In the genomic region with DNA sequence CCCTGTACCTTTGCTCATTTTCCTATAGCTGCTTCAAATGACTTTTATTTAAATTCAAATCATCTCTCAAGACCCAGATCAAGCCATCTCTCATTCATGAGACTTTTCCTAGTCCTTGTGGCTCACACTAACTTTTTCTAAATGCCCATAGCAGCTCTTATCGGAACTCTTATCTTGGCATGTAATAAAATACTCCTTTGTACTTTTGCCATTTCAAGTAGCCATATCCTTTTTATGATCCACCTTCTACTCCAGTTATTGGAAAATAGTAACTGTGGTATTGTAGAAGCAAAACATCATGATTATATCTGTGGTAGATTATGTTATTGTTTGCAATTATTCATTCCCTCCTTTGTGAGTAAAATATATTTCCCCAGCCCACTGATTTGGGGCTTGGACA, we compare ENCODE assay signal across 21 cellular contexts. TPM values are rescaled to one million over a fixed set of nuclear protein-coding genes. Genes with fewer than 3 reads are reported as not detected.
DNase-seq lines count a peak whose midpoint lies in the region; ATAC-seq, FAIRE-seq and TF ChIP-seq lines count a peak whose summit lies in the region.
"Had no signal": no experiment of that assay in that cellular context is flagged by ENCODE, and none has a peak within 500 bp of the region (broad histone marks: within the 10 kb centered on the region; RNA-seq: fewer than 3 reads in every experiment).

No MANE protein-coding gene starts in this region.

- H2BK12ac ChIP-seq in trophoblast cell (ENCODE audit: low read length) = no peak overlapping the region

- H3K4me2 ChIP-seq in endothelial cell of umbilical vein (ENCODE audit: insufficient read depth, low read length) (no peak overlapping the region), trophoblast cell (ENCODE audit: low read length) (no peak overlapping the region)

- H4K20me1 ChIP-seq in endothelial cell of umbilical vein (replicated peaks; ENCODE audit: control insufficient read depth, extremely low read depth, insufficient read depth, low read length) = no peaks in the 10 kb centered on the region

- no TSS peak for BruUV-seq in endothelial cell of umbilical vein (replicated peaks; lab: Mats Ljungman, UMichigan)

- CTCF ChIA-PET in endothelial cell of umbilical vein (lab: Charles Lee) = interaction anchor here (0.8 to 1.0 kb wide), 2 partner anchors 11 to 264 kb away, joined by 3 read pairs; no protein-coding TSS in a partner anchor

- ATAC-seq in HG03025 (IDR thresholded peaks at IDR 0.05; ENCODE audit: low FRiP score, unreplicated experiment) = no peak
- ATAC-seq: HepG2 had no signal

- H3K27me3 ChIP-seq in endothelial cell of umbilical vein (ENCODE audit: control insufficient read depth in 2 of 2, insufficient read depth in 2 of 2, low read length in 2 of 2) (peaks cover 2 to 3% of the 10 kb centered on the region in 2 experiments), trophoblast cell (ENCODE audit: insufficient read depth, low read length) (no peaks in the 10 kb centered on the region)
- H3K27me3 ChIP-seq: BE2C had no signal

- no peak overlapping the region for H4K12ac ChIP-seq in trophoblast cell (ENCODE audit: low read depth, low read length)

- H4K91ac ChIP-seq in trophoblast cell (ENCODE audit: low read depth, low read length) = no peak overlapping the region

- no peaks in the 10 kb centered on the region for H3K79me2 ChIP-seq in endothelial cell of umbilical vein (ENCODE audit: control insufficient read depth, insufficient read depth, low read length)
- peaks cover 2% of the 10 kb centered on the region for H3K79me2 ChIP-seq in trophoblast cell (ENCODE audit: control insufficient read depth, insufficient read depth, low read length, poor library complexity)

- WGBS in trophoblast cell (ENCODE audit: extremely low coverage, insufficient coverage, insufficient read length) = no CpG with 5 or more reads among the region's 1 CpG

- H3K9ac ChIP-seq in endothelial cell of umbilical vein (replicated peaks; ENCODE audit: extremely low read depth, insufficient read depth, low read length) = no peak overlapping the region
- no peak overlapping the region for H3K9ac ChIP-seq in trophoblast cell (ENCODE audit: low read length)
- H3K9ac ChIP-seq: GM23248 had no signal

- DNase-seq in LoVo (ENCODE audit: low spot score) = peak; percentile 42
- DNase-seq in endothelial cell of umbilical vein (ENCODE audit: low read depth, low spot score) = peak; percentile 28
- peak in 1 of 2 donors; percentile 56 for DNase-seq in trophoblast cell
- no peak for DNase-seq in D721Med (ENCODE audit: insufficient read length, low spot score)
- DNase-seq in NCI-H146 (lab: John Stamatoyannopoulos, UW) = no peak
- DNase-seq in SK-N-DZ (ENCODE audit: low spot score) = no peak
- DNase-seq: ACHN; BE2C; C1 segment of cervical spinal cord; CD4-positive, CD25-positive, alpha-beta regulatory T cell; CD8-positive, alpha-beta memory T cell; COR-L47; GDM1; HFFc6; KG1 had no signal

- H3K9me3 ChIP-seq in endothelial cell of umbilical vein (replicated peaks; ENCODE audit: control insufficient read depth, insufficient read depth, low read length) (no peaks in the 10 kb centered on the region), trophoblast cell (ENCODE audit: insufficient read depth, low read depth, low read length) (no peaks in the 10 kb centered on the region)
- H3K9me3 ChIP-seq: BE2C, HAP-1 had no signal

- H3K4ac ChIP-seq in trophoblast cell (ENCODE audit: low read depth, low read length) = no peak overlapping the region

- TF ChIP-seq CTCF in endothelial cell of umbilical vein (IDR thresholded peaks at IDR 0.05; ENCODE audit: extremely low read depth in 1 of 2, insufficient read depth in 1 of 2, low read depth in 1 of 2, low read length in 2 of 2) (no peak), D721Med (IDR thresholded peaks at IDR 0.05; ENCODE audit: insufficient read depth, missing control alignments) (no peak)

- no peak for TF ChIP-seq POLR2A in endothelial cell of umbilical vein (IDR thresholded peaks at IDR 0.05; ENCODE audit: low read depth, low read length)

- FAIRE-seq in endothelial cell of umbilical vein (lab: Jason Lieb, UNC) (no peak), D721Med (lab: Jason Lieb, UNC) (no peak)
- FAIRE-seq: A204.1, GM19239, HepG2 had no signal

- H3K18ac ChIP-seq in trophoblast cell (ENCODE audit: low read length) = no peak overlapping the region

- no peak overlapping the region for H3K14ac ChIP-seq in trophoblast cell (ENCODE audit: low read length)

- H3K27ac ChIP-seq in endothelial cell of umbilical vein (ENCODE audit: insufficient read depth, low read depth, low read length) (no peak overlapping the region), trophoblast cell (ENCODE audit: low read depth, low read length) (peak overlapping the region; percentile 41)
- H3K27ac ChIP-seq: GM23248 had no signal

- no peak overlapping the region for H3K4me3 ChIP-seq in endothelial cell of umbilical vein (replicated peaks in 1 of 3; ENCODE audit: insufficient read depth in 1 of 3, low read depth in 1 of 3, low read length in 3 of 3)
- no peak overlapping the region for H3K4me3 ChIP-seq in trophoblast cell (ENCODE audit: low read depth, low read length)
- H3K4me3 ChIP-seq: GM23248, HAP-1 had no signal

- no peaks in the 10 kb centered on the region for H3K4me1 ChIP-seq in endothelial cell of umbilical vein (ENCODE audit: control insufficient read depth, extremely low read depth, insufficient read depth, low read length)
- peaks cover 7% of the 10 kb centered on the region in 2 experiments for H3K4me1 ChIP-seq in trophoblast cell (ENCODE audit: control insufficient read depth in 1 of 2, insufficient read depth in 2 of 2, low read length in 2 of 2)
- H3K4me1 ChIP-seq: BE2C had no signal

- H4K8ac ChIP-seq in trophoblast cell (ENCODE audit: low read depth, low read length) = no peak overlapping the region

- no peaks in the 10 kb centered on the region for H3K9me1 ChIP-seq in endothelial cell of umbilical vein (replicated peaks; ENCODE audit: control insufficient read depth, extremely low read depth, insufficient read depth, low read length)

- intact Hi-C loops in endothelial cell of umbilical vein (cut with micrococcal nuclease) = no loop called here

- no peak overlapping the region for H3K23ac ChIP-seq in trophoblast cell (ENCODE audit: low read length)

- dilution Hi-C loops in endothelial cell of umbilical vein (cut with MboI; ENCODE audit: extremely low pct_ligation_motif_present, low sequenced_read_pairs) = loop anchor here (25.0 kb wide), 1 partner anchor 219 kb away; no protein-coding TSS in a partner anchor

- H2BK120ac ChIP-seq in trophoblast cell (ENCODE audit: insufficient read depth, low read length, poor library complexity) = no peak overlapping the region

- no peak overlapping the region for H2BK5ac ChIP-seq in trophoblast cell (ENCODE audit: low read depth, low read length, poor library complexity)

- peaks cover 6% of the 10 kb centered on the region for H3K79me1 ChIP-seq in trophoblast cell (ENCODE audit: low read length)

- no peak overlapping the region for H2AK5ac ChIP-seq in trophoblast cell (ENCODE audit: low read length)

- POLR2A ChIA-PET in endothelial cell of umbilical vein (lab: Charles Lee) = no interaction called here

- H3K36me3 ChIP-seq in endothelial cell of umbilical vein (ENCODE audit: control insufficient read depth in 2 of 2, extremely low read depth in 1 of 2, insufficient read depth in 2 of 2, low read length in 2 of 2) = no peaks in the 10 kb centered on the region
- no peaks in the 10 kb centered on the region for H3K36me3 ChIP-seq in trophoblast cell (ENCODE audit: control insufficient read depth in 1 of 2, insufficient read depth in 2 of 2, low read length in 2 of 2)
- H3K36me3 ChIP-seq: BE2C, HAP-1 had no signal

- H2AFZ ChIP-seq in endothelial cell of umbilical vein (ENCODE audit: low read depth, low read length) = no peak overlapping the region
- H2AFZ ChIP-seq in trophoblast cell (ENCODE audit: insufficient read depth, low read length, poor library complexity) = no peak overlapping the region
- H2AFZ ChIP-seq: GM23248 had no signal

TF ChIP-seq in endothelial cell of umbilical vein, 7 proteins besides CTCF, POLR2A, EP300 and RAD21:
- TF ChIP-seq EZH2 (IDR thresholded peaks at IDR 0.05; ENCODE audit: borderline replicate concordance, low read depth, low read length, severe bottlenecking) (no peak), MYC (IDR thresholded peaks at IDR 0.05; ENCODE audit: low read depth, low read length) (no peak), JUN (IDR thresholded peaks at IDR 0.05; ENCODE audit: borderline replicate concordance, insufficient read depth, insufficient read length, low read depth) (no peak), POLR2AphosphoS5 (IDR thresholded peaks at IDR 0.05; ENCODE audit: insufficient read depth, low read depth, low read length) (no peak), FOS (IDR thresholded peaks at IDR 0.05; ENCODE audit: borderline replicate concordance, insufficient read depth, low read length) (no peak), GATA2 (IDR thresholded peaks at IDR 0.05; ENCODE audit: insufficient read depth, insufficient read length, low read depth, low read length) (no peak)
- TF ChIP-seq, protein P1, sequence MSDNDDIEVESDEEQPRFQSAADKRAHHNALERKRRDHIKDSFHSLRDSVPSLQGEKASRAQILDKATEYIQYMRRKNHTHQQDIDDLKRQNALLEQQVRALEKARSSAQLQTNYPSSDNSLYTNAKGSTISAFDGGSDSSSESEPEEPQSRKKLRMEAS (IDR thresholded peaks at IDR 0.05; ENCODE audit: insufficient read depth, insufficient read length) = no peak
TF ChIP-seq in endothelial cell of umbilical vein: peak in this region for 0.

RNA-seq across cellular contexts. Expression of a gene that starts 37.6 kb away (rescaled TPM):
- 12.6 and 13.7 TPM in 2 replicates for total RNA-seq in endothelial cell of umbilical vein
- polyA plus RNA-seq in endothelial cell of umbilical vein = 2.8 and 2.9 TPM in 2 replicates
- 3.2 and 4.0 TPM in 2 replicates for polyA plus RNA-seq in endothelial cell of umbilical vein (2011; cell fraction: cytosol; rRNA removed)
- 3.5 and 4.5 TPM in 2 replicates for polyA plus RNA-seq in endothelial cell of umbilical vein (2011; cell fraction: nucleus; rRNA removed)
- 3.4 and 4.2 TPM in 2 replicates for polyA plus RNA-seq in endothelial cell of umbilical vein (2012)
- polyA minus RNA-seq in endothelial cell of umbilical vein = 4.7 and 5.0 TPM in 2 replicates
- not detected for polyA minus RNA-seq in endothelial cell of umbilical vein (2011; cell fraction: cytosol; rRNA and poly(A)+ RNA removed)
- polyA minus RNA-seq in endothelial cell of umbilical vein (2011; cell fraction: nucleus; rRNA and poly(A)+ RNA removed) = 3.9 and 6.3 TPM in 2 replicates
- 1.6 TPM in 2 replicates for polyA plus RNA-seq in trophoblast cell (2013)
- 0.03 and 0.37 TPM in 2 replicates for polyA plus RNA-seq in SK-N-DZ (2014; cell fraction: cytosol; rRNA removed)
- polyA plus RNA-seq in SK-N-DZ (2014; cell fraction: nucleus; rRNA removed) = 0.07 and 0.18 TPM in 2 replicates
- total RNA-seq: CD4-positive, CD25-positive, alpha-beta regulatory T cell; CD8-positive, alpha-beta memory T cell; HepG2 had no signal
- polyA plus RNA-seq: CD8-positive, alpha-beta memory T cell; GM23248; HepG2 had no signal

Comparison
In these comparisons a context has a peak if more than half of its experiments do, and no peak if none do; other contexts are left out.
1. DNase-seq: peak in LoVo (single experiment) and endothelial cell of umbilical vein (single experiment); none in D721Med (single experiment), NCI-H146 (single experiment) and SK-N-DZ (single experiment).